ENCODE assay signal across 1 cellular context in the genomic region with DNA sequence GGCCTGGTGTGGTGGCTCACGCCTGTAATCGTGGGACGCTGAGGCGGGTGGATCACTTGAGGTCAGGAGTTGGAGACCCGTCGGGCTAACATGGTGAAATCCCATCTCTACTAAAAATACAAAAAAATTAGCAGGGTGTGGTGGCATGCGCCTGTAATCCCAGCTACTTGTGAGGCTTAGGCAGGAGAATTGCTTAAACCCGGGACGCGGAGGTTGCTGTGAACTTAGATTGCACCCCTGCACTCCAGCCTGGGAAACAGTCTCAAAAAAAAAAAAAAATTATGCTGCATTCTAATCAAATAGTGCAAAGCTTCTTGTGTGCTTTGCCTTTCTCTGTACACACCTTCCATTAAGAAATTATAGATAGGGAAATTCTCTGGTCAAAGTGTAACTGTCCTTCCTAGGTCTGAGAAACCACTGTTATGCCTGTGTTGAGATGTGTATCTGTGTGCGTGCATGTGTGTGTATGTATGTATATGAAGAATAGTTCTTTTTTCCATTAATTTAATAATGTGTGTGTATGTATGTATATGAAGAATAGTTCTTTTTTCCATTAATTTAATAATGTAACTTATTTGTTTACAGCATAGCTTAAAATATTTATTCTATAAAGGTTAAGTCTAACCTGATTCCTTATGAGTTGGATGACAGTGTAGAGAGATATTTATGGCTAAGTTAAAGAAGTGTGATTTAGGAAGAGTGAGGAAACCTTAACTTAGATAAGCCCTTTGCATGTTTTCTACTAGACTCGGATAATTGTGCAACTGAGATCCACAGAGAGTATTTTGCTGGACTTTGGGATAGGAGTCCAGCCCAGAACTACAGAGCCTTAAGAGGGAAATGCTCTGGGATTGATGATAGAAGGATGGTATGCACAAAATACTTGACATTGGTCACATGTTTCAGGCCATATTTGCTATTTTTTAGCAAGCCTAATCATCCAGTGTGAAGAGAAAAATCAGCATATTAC.
TF ChIP-seq lines count a peak whose summit lies in the region.

No MANE protein-coding gene starts in this region.

TF ChIP-seq in GM23338, 12 proteins besides CTCF, POLR2A, EP300 and RAD21 (continued from another document):
- TF ChIP-seq, protein P1, sequence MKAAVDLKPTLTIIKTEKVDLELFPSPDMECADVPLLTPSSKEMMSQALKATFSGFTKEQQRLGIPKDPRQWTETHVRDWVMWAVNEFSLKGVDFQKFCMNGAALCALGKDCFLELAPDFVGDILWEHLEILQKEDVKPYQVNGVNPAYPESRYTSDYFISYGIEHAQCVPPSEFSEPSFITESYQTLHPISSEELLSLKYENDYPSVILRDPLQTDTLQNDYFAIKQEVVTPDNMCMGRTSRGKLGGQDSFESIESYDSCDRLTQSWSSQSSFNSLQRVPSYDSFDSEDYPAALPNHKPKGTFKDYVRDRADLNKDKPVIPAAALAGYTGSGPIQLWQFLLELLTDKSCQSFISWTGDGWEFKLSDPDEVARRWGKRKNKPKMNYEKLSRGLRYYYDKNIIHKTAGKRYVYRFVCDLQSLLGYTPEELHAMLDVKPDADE (IDR thresholded peaks at IDR 0.05) = no peak
- no peak for TF ChIP-seq JUNB (IDR thresholded peaks at IDR 0.05; ENCODE audit: unreplicated experiment)
- no peak for TF ChIP-seq POLR2AphosphoS5 (IDR thresholded peaks at IDR 0.05; ENCODE audit: low read depth)
- no peak for TF ChIP-seq ZNF331 (CRISPR knock-in tag; IDR thresholded peaks at IDR 0.05; ENCODE audit: low read depth)
- TF ChIP-seq EZH2phosphoT487 (IDR thresholded peaks at IDR 0.05; ENCODE audit: unreplicated experiment) = no peak
- TF ChIP-seq, protein P2, sequence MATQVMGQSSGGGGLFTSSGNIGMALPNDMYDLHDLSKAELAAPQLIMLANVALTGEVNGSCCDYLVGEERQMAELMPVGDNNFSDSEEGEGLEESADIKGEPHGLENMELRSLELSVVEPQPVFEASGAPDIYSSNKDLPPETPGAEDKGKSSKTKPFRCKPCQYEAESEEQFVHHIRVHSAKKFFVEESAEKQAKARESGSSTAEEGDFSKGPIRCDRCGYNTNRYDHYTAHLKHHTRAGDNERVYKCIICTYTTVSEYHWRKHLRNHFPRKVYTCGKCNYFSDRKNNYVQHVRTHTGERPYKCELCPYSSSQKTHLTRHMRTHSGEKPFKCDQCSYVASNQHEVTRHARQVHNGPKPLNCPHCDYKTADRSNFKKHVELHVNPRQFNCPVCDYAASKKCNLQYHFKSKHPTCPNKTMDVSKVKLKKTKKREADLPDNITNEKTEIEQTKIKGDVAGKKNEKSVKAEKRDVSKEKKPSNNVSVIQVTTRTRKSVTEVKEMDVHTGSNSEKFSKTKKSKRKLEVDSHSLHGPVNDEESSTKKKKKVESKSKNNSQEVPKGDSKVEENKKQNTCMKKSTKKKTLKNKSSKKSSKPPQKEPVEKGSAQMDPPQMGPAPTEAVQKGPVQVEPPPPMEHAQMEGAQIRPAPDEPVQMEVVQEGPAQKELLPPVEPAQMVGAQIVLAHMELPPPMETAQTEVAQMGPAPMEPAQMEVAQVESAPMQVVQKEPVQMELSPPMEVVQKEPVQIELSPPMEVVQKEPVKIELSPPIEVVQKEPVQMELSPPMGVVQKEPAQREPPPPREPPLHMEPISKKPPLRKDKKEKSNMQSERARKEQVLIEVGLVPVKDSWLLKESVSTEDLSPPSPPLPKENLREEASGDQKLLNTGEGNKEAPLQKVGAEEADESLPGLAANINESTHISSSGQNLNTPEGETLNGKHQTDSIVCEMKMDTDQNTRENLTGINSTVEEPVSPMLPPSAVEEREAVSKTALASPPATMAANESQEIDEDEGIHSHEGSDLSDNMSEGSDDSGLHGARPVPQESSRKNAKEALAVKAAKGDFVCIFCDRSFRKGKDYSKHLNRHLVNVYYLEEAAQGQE (IDR thresholded peaks at IDR 0.05; ENCODE audit: unreplicated experiment) = no peak
- no peak for TF ChIP-seq EZH2 (IDR thresholded peaks at IDR 0.05; ENCODE audit: low read depth, unreplicated experiment)
- TF ChIP-seq, protein P3, sequence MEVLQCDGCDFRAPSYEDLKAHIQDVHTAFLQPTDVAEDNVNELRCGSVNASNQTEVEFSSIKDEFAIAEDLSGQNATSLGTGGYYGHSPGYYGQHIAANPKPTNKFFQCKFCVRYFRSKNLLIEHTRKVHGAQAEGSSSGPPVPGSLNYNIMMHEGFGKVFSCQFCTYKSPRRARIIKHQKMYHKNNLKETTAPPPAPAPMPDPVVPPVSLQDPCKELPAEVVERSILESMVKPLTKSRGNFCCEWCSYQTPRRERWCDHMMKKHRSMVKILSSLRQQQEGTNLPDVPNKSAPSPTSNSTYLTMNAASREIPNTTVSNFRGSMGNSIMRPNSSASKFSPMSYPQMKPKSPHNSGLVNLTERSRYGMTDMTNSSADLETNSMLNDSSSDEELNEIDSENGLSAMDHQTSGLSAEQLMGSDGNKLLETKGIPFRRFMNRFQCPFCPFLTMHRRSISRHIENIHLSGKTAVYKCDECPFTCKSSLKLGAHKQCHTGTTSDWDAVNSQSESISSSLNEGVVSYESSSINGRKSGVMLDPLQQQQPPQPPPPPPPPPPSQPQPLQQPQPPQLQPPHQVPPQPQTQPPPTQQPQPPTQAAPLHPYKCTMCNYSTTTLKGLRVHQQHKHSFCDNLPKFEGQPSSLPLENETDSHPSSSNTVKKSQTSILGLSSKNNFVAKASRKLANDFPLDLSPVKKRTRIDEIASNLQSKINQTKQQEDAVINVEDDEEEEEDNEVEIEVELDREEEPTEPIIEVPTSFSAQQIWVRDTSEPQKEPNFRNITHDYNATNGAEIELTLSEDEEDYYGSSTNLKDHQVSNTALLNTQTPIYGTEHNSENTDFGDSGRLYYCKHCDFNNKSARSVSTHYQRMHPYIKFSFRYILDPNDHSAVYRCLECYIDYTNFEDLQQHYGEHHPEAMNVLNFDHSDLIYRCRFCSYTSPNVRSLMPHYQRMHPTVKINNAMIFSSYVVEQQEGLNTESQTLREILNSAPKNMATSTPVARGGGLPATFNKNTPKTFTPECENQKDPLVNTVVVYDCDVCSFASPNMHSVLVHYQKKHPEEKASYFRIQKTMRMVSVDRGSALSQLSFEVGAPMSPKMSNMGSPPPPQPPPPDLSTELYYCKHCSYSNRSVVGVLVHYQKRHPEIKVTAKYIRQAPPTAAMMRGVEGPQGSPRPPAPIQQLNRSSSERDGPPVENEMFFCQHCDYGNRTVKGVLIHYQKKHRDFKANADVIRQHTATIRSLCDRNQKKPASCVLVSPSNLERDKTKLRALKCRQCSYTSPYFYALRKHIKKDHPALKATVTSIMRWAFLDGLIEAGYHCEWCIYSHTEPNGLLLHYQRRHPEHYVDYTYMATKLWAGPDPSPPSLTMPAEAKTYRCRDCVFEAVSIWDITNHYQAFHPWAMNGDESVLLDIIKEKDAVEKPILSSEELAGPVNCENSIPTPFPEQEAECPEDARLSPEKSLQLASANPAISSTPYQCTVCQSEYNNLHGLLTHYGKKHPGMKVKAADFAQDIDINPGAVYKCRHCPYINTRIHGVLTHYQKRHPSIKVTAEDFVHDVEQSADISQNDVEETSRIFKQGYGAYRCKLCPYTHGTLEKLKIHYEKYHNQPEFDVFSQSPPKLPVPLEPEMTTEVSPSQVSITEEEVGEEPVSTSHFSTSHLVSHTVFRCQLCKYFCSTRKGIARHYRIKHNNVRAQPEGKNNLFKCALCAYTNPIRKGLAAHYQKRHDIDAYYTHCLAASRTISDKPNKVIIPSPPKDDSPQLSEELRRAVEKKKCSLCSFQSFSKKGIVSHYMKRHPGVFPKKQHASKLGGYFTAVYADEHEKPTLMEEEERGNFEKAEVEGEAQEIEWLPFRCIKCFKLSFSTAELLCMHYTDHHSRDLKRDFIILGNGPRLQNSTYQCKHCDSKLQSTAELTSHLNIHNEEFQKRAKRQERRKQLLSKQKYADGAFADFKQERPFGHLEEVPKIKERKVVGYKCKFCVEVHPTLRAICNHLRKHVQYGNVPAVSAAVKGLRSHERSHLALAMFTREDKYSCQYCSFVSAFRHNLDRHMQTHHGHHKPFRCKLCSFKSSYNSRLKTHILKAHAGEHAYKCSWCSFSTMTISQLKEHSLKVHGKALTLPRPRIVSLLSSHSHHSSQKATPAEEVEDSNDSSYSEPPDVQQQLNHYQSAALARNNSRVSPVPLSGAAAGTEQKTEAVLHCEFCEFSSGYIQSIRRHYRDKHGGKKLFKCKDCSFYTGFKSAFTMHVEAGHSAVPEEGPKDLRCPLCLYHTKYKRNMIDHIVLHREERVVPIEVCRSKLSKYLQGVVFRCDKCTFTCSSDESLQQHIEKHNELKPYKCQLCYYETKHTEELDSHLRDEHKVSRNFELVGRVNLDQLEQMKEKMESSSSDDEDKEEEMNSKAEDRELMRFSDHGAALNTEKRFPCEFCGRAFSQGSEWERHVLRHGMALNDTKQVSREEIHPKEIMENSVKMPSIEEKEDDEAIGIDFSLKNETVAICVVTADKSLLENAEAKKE (CRISPR knock-in tag; IDR thresholded peaks at IDR 0.05) = no peak
- no peak for TF ChIP-seq ZNF114 (CRISPR knock-in tag; IDR thresholded peaks at IDR 0.05)
- TF ChIP-seq NANOG (IDR thresholded peaks at IDR 0.05; ENCODE audit: borderline replicate concordance) = no peak
